Comparison of ENCODE assay signal across 10 cellular contexts in genomic region chr2:24489465-24489864, GRCh38. TPM values are rescaled to one million over a fixed set of nuclear protein-coding genes. Genes with fewer than 3 reads are reported as not detected.
DNase-seq lines count a peak whose midpoint lies in the region; ATAC-seq and TF ChIP-seq lines count a peak whose summit lies in the region.
"Had no signal": no experiment of that assay in that cellular context is flagged by ENCODE, and none has a peak within 500 bp of the region (broad histone marks: within the 10 kb centered on the region; RNA-seq: fewer than 3 reads in every experiment).

No MANE protein-coding gene starts in this region.

- peaks cover 0 to 15% (median 9%) of the 10 kb centered on the region in 11 experiments; a peak in 8 of 22 replicates for H3K27me3 ChIP-seq in BLaER1 treated with 17β-estradiol and CSF1 and Interleukin-3, amounts not matched to agents 10 nM and 100 nM
- no peaks in the 10 kb centered on the region for H3K27me3 ChIP-seq in suprapubic skin

- intact Hi-C loops in natural killer cell (cut with micrococcal nuclease) = no loop called here

- peaks cover 8 to 12% of the 10 kb centered on the region in 2 donors for H3K36me3 Mint-ChIP-seq in activated naive CD4-positive, alpha-beta T cell treated with anti-CD3 and anti-CD28 coated beads, Interleukin-2, amount 50 U/mL, for 72 hours
- no peaks in the 10 kb centered on the region for H3K36me3 Mint-ChIP-seq in natural killer cell

- no peaks in the 10 kb centered on the region for H3K36me3 ChIP-seq in BLaER1 treated with 17β-estradiol and CSF1 and Interleukin-3, amounts not matched to agents 10 nM and 100 nM
- H3K36me3 ChIP-seq in HEK293 (ENCODE audit: control insufficient read depth in 2 of 2, insufficient read depth in 1 of 2, low read length in 2 of 2) (no peaks in the 10 kb centered on the region), suprapubic skin (no peaks in the 10 kb centered on the region)

- peak overlapping the region; percentile 90 to 96 for H3K27ac Mint-ChIP-seq in activated naive CD4-positive, alpha-beta T cell treated with anti-CD3 and anti-CD28 coated beads, Interleukin-2, amount 50 U/mL, for 72 hours
- H3K27ac Mint-ChIP-seq in natural killer cell = peak overlapping the region; percentile 89 to 99

- H3K9me3 Mint-ChIP-seq in activated naive CD4-positive, alpha-beta T cell treated with anti-CD3 and anti-CD28 coated beads, Interleukin-2, amount 50 U/mL, for 72 hours = peaks cover 0 to 6% of the 10 kb centered on the region in 2 donors
- no peaks in the 10 kb centered on the region for H3K9me3 Mint-ChIP-seq in natural killer cell

- peaks cover 29 to 42% (median 36%) of the 10 kb centered on the region in 10 experiments for H3K4me1 ChIP-seq in BLaER1 treated with 17β-estradiol and CSF1 and Interleukin-3, amounts not matched to agents 10 nM and 100 nM
- peaks cover 32% of the 10 kb centered on the region for H3K4me1 ChIP-seq in HEK293 (ENCODE audit: control insufficient read depth, insufficient read depth, low read length)
- H3K4me1 ChIP-seq in suprapubic skin = peaks cover 33% of the 10 kb centered on the region

- ATAC-seq in activated naive CD4-positive, alpha-beta T cell treated with anti-CD3 and anti-CD28 coated beads, Interleukin-2, amount 50 U/mL, for 72 hours = no peak
- no peak for ATAC-seq in natural killer cell
- no peak for ATAC-seq in GM18858 (IDR thresholded peaks at IDR 0.05; ENCODE audit: unreplicated experiment)
- no peak for ATAC-seq in GM18511 (IDR thresholded peaks at IDR 0.05; ENCODE audit: unreplicated experiment)

- no peak for TF ChIP-seq POLR2A in suprapubic skin (IDR thresholded peaks at IDR 0.05)

- peaks cover 11 to 31% (median 22%) of the 10 kb centered on the region in 11 experiments; a peak in 18 of 22 replicates for H4K20me1 ChIP-seq in BLaER1 treated with 17β-estradiol and CSF1 and Interleukin-3, amounts not matched to agents 10 nM and 100 nM

- TF ChIP-seq EP300 in suprapubic skin (IDR thresholded peaks at IDR 0.05) = no peak

- DNase-seq in activated naive CD4-positive, alpha-beta T cell treated with anti-CD3 and anti-CD28 coated beads, Interleukin-2, amount 50 U/mL, for 72 hours (ENCODE audit: low spot score in 2 of 2) = no peak
- DNase-seq in natural killer cell (no peak), suprapubic skin (ENCODE audit: low spot score in 2 of 2) (no peak), NCI-H774 (lab: John Stamatoyannopoulos, UW) (no peak)
- DNase-seq: NCI-H2081, T-helper 9 cell had no signal

- no peaks in the 10 kb centered on the region for H3K27me3 Mint-ChIP-seq in natural killer cell (ENCODE audit: low read depth in 2 of 2)

- CTCF ChIA-PET in HEK293 (lab: Yijun Ruan, JAX) = interaction anchor here (1.2 kb wide), 1 partner anchor 80 kb away, joined by 3 read pairs; no protein-coding TSS in a partner anchor

- POLR2A ChIA-PET in HEK293 (lab: Yijun Ruan, JAX) = no interaction called here

- peaks cover 0 to 6% (median 4%) of the 10 kb centered on the region in 11 experiments; a peak in 11 of 22 replicates for H3K9me3 ChIP-seq in BLaER1 treated with 17β-estradiol and CSF1 and Interleukin-3, amounts not matched to agents 10 nM and 100 nM (replicated peaks in 1 of 11)
- no peaks in the 10 kb centered on the region for H3K9me3 ChIP-seq in HEK293 (ENCODE audit: control insufficient read depth, insufficient read depth, low read depth, low read length)
- H3K9me3 ChIP-seq in suprapubic skin = no peaks in the 10 kb centered on the region

- H3K4me3 Mint-ChIP-seq in natural killer cell = peak overlapping the region; percentile 97

- peak overlapping the region in 7 of 11 experiments; percentile 89 to 99 (median 91); a peak in 7 of 22 replicates for H3K9ac ChIP-seq in BLaER1 treated with 17β-estradiol and CSF1 and Interleukin-3, amounts not matched to agents 10 nM and 100 nM

- peaks cover 42% of the 10 kb centered on the region in 2 donors for H3K4me1 Mint-ChIP-seq in natural killer cell

- TF ChIP-seq CTCF in HEK293 (tag by site-specific recombination; IDR thresholded peaks at IDR 0.05) = no peak
- no peak for TF ChIP-seq CTCF in natural killer cell (IDR thresholded peaks at IDR 0.05)
- TF ChIP-seq CTCF in suprapubic skin (IDR thresholded peaks at IDR 0.05) = no peak

- peak overlapping the region in 1 of 11 experiments; percentile 90; a peak in 2 of 22 replicates for H3K27ac ChIP-seq in BLaER1 treated with 17β-estradiol and CSF1 and Interleukin-3, amounts not matched to agents 10 nM and 100 nM
- H3K27ac ChIP-seq in HEK293 (ENCODE audit: extremely low read depth, low read depth, low read length) (no peak overlapping the region), suprapubic skin (no peak overlapping the region)

- 97% methylated on average over 6 of the region's 6 CpGs for WGBS in suprapubic skin

- peak overlapping the region; percentile 76 to 96 (median 92) for H3K4me2 ChIP-seq in BLaER1 treated with 17β-estradiol and CSF1 and Interleukin-3, amounts not matched to agents 10 nM and 100 nM

- peak overlapping the region in 8 of 10 experiments; percentile 85 to 95 (median 92); a peak in 8 of 20 replicates for H3K4me3 ChIP-seq in BLaER1 treated with 17β-estradiol and CSF1 and Interleukin-3, amounts not matched to agents 10 nM and 100 nM
- no peak overlapping the region for H3K4me3 ChIP-seq in HEK293 (ENCODE audit: low read depth, low read length)
- no peak overlapping the region for H3K4me3 ChIP-seq in suprapubic skin

TF ChIP-seq in HEK293, 187 proteins besides CTCF, POLR2A, EP300 and RAD21:
- TF ChIP-seq ZNF555 (tag by site-specific recombination; conservative IDR thresholded peaks at IDR 0.05) (no peak), PRDM4 (tag by site-specific recombination; IDR thresholded peaks at IDR 0.05) (0 out of 2 replicates have a peak, but pooled peaks have one; percentile 29), EGR2 (tag by site-specific recombination; IDR thresholded peaks at IDR 0.05; ENCODE audit: low read depth) (no peak), ZNF175 (tag by site-specific recombination; IDR thresholded peaks at IDR 0.05) (no peak)
TF ChIP-seq in HEK293: peak in this region for 1.

RNA-seq across cellular contexts. Expression of gene NCOA1, which starts 1.6 kb away (rescaled TPM):
- 10 to 100 TPM; 17.1 to 29.1 TPM for total RNA-seq in activated naive CD4-positive, alpha-beta T cell treated with anti-CD3 and anti-CD28 coated beads, Interleukin-2, amount 50 U/mL, for 72 hours
- total RNA-seq in natural killer cell (100 to 1,000 TPM; 122 to 149 (median 124) TPM), suprapubic skin (10 to 100 TPM; 40.5 to 66.1 (median 47.2) TPM)

Comparison
In these comparisons a context has a peak if more than half of its experiments do, and no peak if none do; other contexts are left out.
1. H3K4me3 ChIP-seq: peak in BLaER1 treated with 17β-estradiol and CSF1 and Interleukin-3, amounts not matched to agents 10 nM and 100 nM (8 of 10); none in HEK293 (single experiment) and suprapubic skin (single experiment).